Comparison of ENCODE assay signal across 8 cellular contexts in genomic region chrX:71181910-71182799, GRCh38. TPM values are rescaled to one million over a fixed set of nuclear protein-coding genes. Genes with fewer than 3 reads are reported as not detected.
A peak's percentile ranks its signal among the peaks of the same experiment; 100 is the strongest.
DNase-seq lines count a peak whose midpoint lies in the region; ATAC-seq and TF ChIP-seq lines count a peak whose summit lies in the region.

No MANE protein-coding gene starts in this region.

- no peaks in the 10 kb centered on the region for H3K27me3 Mint-ChIP-seq in activated CD4-positive, alpha-beta T cell treated with anti-CD3 and anti-CD28 coated beads, Interleukin-2, amount 10 ng/mL, durations not matched to agents 24 days and 14 days

- peak overlapping the region; percentile 97 for H3K27ac Mint-ChIP-seq in activated CD4-positive, alpha-beta T cell treated with anti-CD3 and anti-CD28 coated beads, Interleukin-2, amount 10 ng/mL, durations not matched to agents 24 days and 14 days

- peaks cover 11% of the 10 kb centered on the region for H3K36me3 Mint-ChIP-seq in activated CD4-positive, alpha-beta T cell treated with anti-CD3 and anti-CD28 coated beads, Interleukin-2, amount 10 ng/mL, durations not matched to agents 24 days and 14 days (ENCODE audit: low read depth)

- peak overlapping the region; percentile 88 for H3K4me3 Mint-ChIP-seq in activated CD4-positive, alpha-beta T cell treated with anti-CD3 and anti-CD28 coated beads, Interleukin-2, amount 10 ng/mL, durations not matched to agents 24 days and 14 days

- H3K4me1 Mint-ChIP-seq in activated CD4-positive, alpha-beta T cell treated with anti-CD3 and anti-CD28 coated beads, Interleukin-2, amount 10 ng/mL, durations not matched to agents 24 days and 14 days = peaks cover 18% of the 10 kb centered on the region

- H3K27ac ChIP-seq in coronary artery (peak overlapping the region; percentile 70 to 85), layer of hippocampus (ENCODE audit: low read depth, low read length) (peak overlapping the region; percentile 93)

- no peaks in the 10 kb centered on the region for H3K27me3 ChIP-seq in layer of hippocampus (ENCODE audit: control insufficient read depth, insufficient read depth, low read length)

- ATAC-seq in GM19035 (IDR thresholded peaks at IDR 0.05; ENCODE audit: unreplicated experiment) (peak; percentile 89), HG03342 (IDR thresholded peaks at IDR 0.05; ENCODE audit: unreplicated experiment) (peak; percentile 82)

- TF ChIP-seq CTCF in AG10803 (conservative IDR thresholded peaks at IDR 0.05; ENCODE audit: low read length) = no peak
- TF ChIP-seq CTCF in coronary artery (IDR thresholded peaks at IDR 0.05) = no peak

- H3K9me3 Mint-ChIP-seq in activated CD4-positive, alpha-beta T cell treated with anti-CD3 and anti-CD28 coated beads, Interleukin-2, amount 10 ng/mL, durations not matched to agents 24 days and 14 days = no peaks in the 10 kb centered on the region

- DNase-seq in AG10803 (ENCODE audit: low read depth) (peak; percentile 97), NCI-H460 (ENCODE audit: extremely low read depth, low read depth) (peak; percentile 98), coronary artery (ENCODE audit: low spot score) (peak; percentile 91)
- DNase-seq in activated CD4-positive, alpha-beta T cell treated with anti-CD3 and anti-CD28 coated beads, Interleukin-2, amount 10 ng/mL, durations not matched to agents 24 days and 14 days = peak; percentile 95
- peak; percentile 38 to 70 (median 54) for DNase-seq in stimulated activated CD4-positive, alpha-beta T cell treated with anti-CD3 and anti-CD28 coated beads, Interleukin-1b, Interleukin-23, amount 100 ng/mL, for 24 hours (ENCODE audit: low read depth in 4 of 4, low spot score in 1 of 4)

- H3K4me3 ChIP-seq in AG10803 (ENCODE audit: low read length) (peak overlapping the region; percentile 63), coronary artery (peak overlapping the region; percentile 70)

- intact Hi-C loops in activated CD4-positive, alpha-beta T cell treated with anti-CD3 and anti-CD28 coated beads, Interleukin-2, amount 10 ng/mL, durations not matched to agents 24 days and 14 days (cut with micrococcal nuclease) = loop anchor here (1.0 to 10.0 kb wide), 4 partner anchors 14 to 507 kb away; partner anchors contain the start of genes NONO and ZMYM3

RNA-seq across cellular contexts. Expression of gene NLGN3, which starts 37.5 kb away (rescaled TPM):
- total RNA-seq in NCI-H460 (2014; rRNA removed; shearing (Covaris generic)) = 0.58 and 0.69 TPM in 2 replicates
- polyA plus RNA-seq in NCI-H460 (2014; cell fraction: nucleus; rRNA removed) = 0.92 and 1.8 TPM in 2 replicates
- total RNA-seq in activated CD4-positive, alpha-beta T cell treated with anti-CD3 and anti-CD28 coated beads, Interleukin-2, amount 10 ng/mL, durations not matched to agents 24 days and 14 days = 1.0 and 1.1 TPM in 2 replicates

RNA-seq across cellular contexts. Expression of gene GJB1, which starts 40.9 kb away (rescaled TPM):
- total RNA-seq in NCI-H460 (2014; rRNA removed; shearing (Covaris generic)) = not detected in 2 replicates
- polyA plus RNA-seq in NCI-H460 (2014; cell fraction: nucleus; rRNA removed) = not detected in 2 replicates
- total RNA-seq in activated CD4-positive, alpha-beta T cell treated with anti-CD3 and anti-CD28 coated beads, Interleukin-2, amount 10 ng/mL, durations not matched to agents 24 days and 14 days = not detected in 2 replicates

Comparison
In these comparisons a context has a peak if more than half of its experiments do, and no peak if none do; other contexts are left out.
1. Peak in every context shown above with its lines: DNase-seq, ATAC-seq, H3K4me3 ChIP-seq and H3K27ac ChIP-seq.